Comparison of ENCODE assay signal across 14 cellular contexts in genomic region chr18:49020621-49021021, GRCh38.
DNase-seq lines count a peak whose midpoint lies in the region; TF ChIP-seq lines count a peak whose summit lies in the region.
"Had no signal": no experiment of that assay in that cellular context is flagged by ENCODE, and none has a peak within 500 bp of the region (broad histone marks: within the 10 kb centered on the region; RNA-seq: fewer than 3 reads in every experiment).

No MANE protein-coding gene starts in this region.

- intact Hi-C loops in colonic mucosa (cut with DNase I): loop anchor here (5.0 to 10.0 kb wide), 2 partner anchors 152 to 214 kb away; no protein-coding TSS in a partner anchor

- no peaks in the 10 kb centered on the region for H3K9me3 ChIP-seq in colonic mucosa
- H3K9me3 ChIP-seq: body of pancreas had no signal

- peaks cover 2% of the 10 kb centered on the region for H3K27me3 Mint-ChIP-seq in HFFc6 (ENCODE audit: insufficient read depth)
- no peaks in the 10 kb centered on the region for H3K27me3 Mint-ChIP-seq in osteocyte (ENCODE audit: unreplicated experiment)
- H3K27me3 Mint-ChIP-seq: activated T-helper 17 cell treated with anti-CD3 and anti-CD28 coated beads, Interleukin-2, amount 50 U/mL, for 72 hours; CD4-positive, alpha-beta T cell had no signal

- no peaks in the 10 kb centered on the region for H3K9me3 Mint-ChIP-seq in HFFc6
- no peaks in the 10 kb centered on the region for H3K9me3 Mint-ChIP-seq in osteocyte (ENCODE audit: unreplicated experiment)
- H3K9me3 Mint-ChIP-seq: activated T-helper 17 cell treated with anti-CD3 and anti-CD28 coated beads, Interleukin-2, amount 50 U/mL, for 72 hours; CD4-positive, alpha-beta T cell; stimulated activated effector memory CD8-positive, alpha-beta T cell treated with anti-CD3 and anti-CD28 coated beads, Interleukin-12 subunit alpha, Interleukin-12 subunit beta, amount 100 ng/mL, for 72 hours had no signal

- no peaks in the 10 kb centered on the region for H3K27me3 ChIP-seq in colonic mucosa
- H3K27me3 ChIP-seq: body of pancreas had no signal

- POLR2A ChIA-PET in GM10248 (lab: Yijun Ruan, JAX): no interaction called here

- H3K27ac ChIP-seq in C4-2B: peak overlapping the region; percentile 59
- H3K27ac ChIP-seq in colonic mucosa: no peak overlapping the region
- H3K27ac ChIP-seq: SK-N-MC had no signal

- H3K4me1 Mint-ChIP-seq in HFFc6 (ENCODE audit: low read depth) (peaks cover 22% of the 10 kb centered on the region), osteocyte (ENCODE audit: unreplicated experiment) (peaks cover 18% of the 10 kb centered on the region)
- H3K4me1 Mint-ChIP-seq: activated T-helper 17 cell treated with anti-CD3 and anti-CD28 coated beads, Interleukin-2, amount 50 U/mL, for 72 hours had no signal

- CTCF ChIA-PET in GM10248 (lab: Yijun Ruan, JAX): interaction anchor here (1.0 to 3.3 kb wide), 4 partner anchors 10 to 395 kb away, joined by 3 to 8 read pairs (median 4); no protein-coding TSS in a partner anchor

- H3K27ac Mint-ChIP-seq in HFFc6 (peak overlapping the region; percentile 14; the same call in 1 of the 2 replicates), osteocyte (ENCODE audit: unreplicated experiment) (no peak overlapping the region)
- H3K27ac Mint-ChIP-seq: activated T-helper 17 cell treated with anti-CD3 and anti-CD28 coated beads, Interleukin-2, amount 50 U/mL, for 72 hours; CD4-positive, alpha-beta T cell; stimulated activated effector memory CD8-positive, alpha-beta T cell treated with anti-CD3 and anti-CD28 coated beads, Interleukin-12 subunit alpha, Interleukin-12 subunit beta, amount 100 ng/mL, for 72 hours had no signal

- in situ Hi-C loops in G401 (cut with HindIII; ENCODE audit: low sequenced_read_pairs): no loop called here

- H3K36me3 ChIP-seq in colonic mucosa: no peaks in the 10 kb centered on the region

- H3K4me1 ChIP-seq in colonic mucosa: no peaks in the 10 kb centered on the region

- H3K36me3 Mint-ChIP-seq in HFFc6 (ENCODE audit: low read depth) (no peaks in the 10 kb centered on the region), osteocyte (ENCODE audit: unreplicated experiment) (no peaks in the 10 kb centered on the region)
- H3K36me3 Mint-ChIP-seq: stimulated activated effector memory CD8-positive, alpha-beta T cell treated with anti-CD3 and anti-CD28 coated beads, Interleukin-12 subunit alpha, Interleukin-12 subunit beta, amount 100 ng/mL, for 72 hours had no signal

- peak; percentile 4 for DNase-seq in HFFc6
- peak; percentile 22 for DNase-seq in colonic mucosa
- peak; percentile 78 for DNase-seq in osteocyte (ENCODE audit: extremely low spot score, unreplicated experiment)
- no peak for DNase-seq in G401 (ENCODE audit: low spot score)
- no peak for DNase-seq in DMS 273 treated with DMSO at 0.1 percent for 48 hours (lab: John Stamatoyannopoulos, UW)
- no peak for DNase-seq in GM10248 (ENCODE audit: extremely low spot score)
- DNase-seq in UCSD-AML1 (lab: John Stamatoyannopoulos, UW; ENCODE audit: unreplicated experiment): no peak
- DNase-seq: body of pancreas; CD4-positive, alpha-beta T cell; NCI-H187 had no signal

- no peak overlapping the region for H3K4me3 Mint-ChIP-seq in HFFc6
- H3K4me3 Mint-ChIP-seq in osteocyte (ENCODE audit: unreplicated experiment): no peak overlapping the region
- H3K4me3 Mint-ChIP-seq: activated T-helper 17 cell treated with anti-CD3 and anti-CD28 coated beads, Interleukin-2, amount 50 U/mL, for 72 hours; CD4-positive, alpha-beta T cell; stimulated activated effector memory CD8-positive, alpha-beta T cell treated with anti-CD3 and anti-CD28 coated beads, Interleukin-12 subunit alpha, Interleukin-12 subunit beta, amount 100 ng/mL, for 72 hours had no signal

- TF ChIP-seq CTCF in C4-2B (conservative IDR thresholded peaks at IDR 0.05): no peak
- no peak for TF ChIP-seq CTCF in HFFc6 (IDR thresholded peaks at IDR 0.05)
- TF ChIP-seq CTCF in colonic mucosa (IDR thresholded peaks at IDR 0.05): no peak
- TF ChIP-seq CTCF in osteocyte (IDR thresholded peaks at IDR 0.05): no peak
- no peak for TF ChIP-seq CTCF in GM10248 (IDR thresholded peaks at IDR 0.05; ENCODE audit: control extremely low read depth, extremely low read depth, low read depth, missing control alignments)

- H3K9ac ChIP-seq in colonic mucosa (ENCODE audit: low read depth in 2 of 2, low read length in 2 of 2): no peak overlapping the region

- no peak overlapping the region for H3K4me3 ChIP-seq in colonic mucosa
- H3K4me3 ChIP-seq: body of pancreas, SK-N-MC had no signal

Comparison
In these comparisons a context has a peak if more than half of its experiments do, and no peak if none do; other contexts are left out.
1. DNase-seq: peak in HFFc6 (single experiment), colonic mucosa (single experiment) and osteocyte (single experiment); none in G401 (single experiment), DMS 273 treated with DMSO at 0.1 percent for 48 hours (single experiment), GM10248 (single experiment) and UCSD-AML1 (single experiment).